ENCODE assay signal across 22 cellular contexts in genomic region chr3:42665050-42665878, GRCh38. TPM values are rescaled to one million over a fixed set of nuclear protein-coding genes. Genes with fewer than 3 reads are reported as not detected.
A peak's percentile ranks its signal among the peaks of the same experiment; 100 is the strongest.
DNase-seq lines count a peak whose midpoint lies in the region; ATAC-seq and TF ChIP-seq lines count a peak whose summit lies in the region.
"Had no signal": no experiment of that assay in that cellular context is flagged by ENCODE, and none has a peak within 500 bp of the region (broad histone marks: within the 10 kb centered on the region; RNA-seq: fewer than 3 reads in every experiment).

No MANE protein-coding gene starts in this region.

- no peak overlapping the region for H3K9ac ChIP-seq in IMR-90 (ENCODE audit: low read depth, low read length)

- no peak overlapping the region for H2AK5ac ChIP-seq in IMR-90 (ENCODE audit: low read depth, low read length)

- no peak overlapping the region for H3K4me2 ChIP-seq in IMR-90 (ENCODE audit: low read depth, low read length)

- H3K4me3 ChIP-seq in IMR-90 (ENCODE audit: insufficient read depth, low read depth, low read length) (no peak overlapping the region), thoracic aorta (no peak overlapping the region)

- in situ Hi-C loops in IMR-90 (cut with MboI; ENCODE audit: low sequenced_read_pairs): no loop called here

- H3K9me3 ChIP-seq in IMR-90 (ENCODE audit: control insufficient read depth, insufficient read depth, low read length) (no peaks in the 10 kb centered on the region; the same call in 1 of the 2 replicates), thoracic aorta (no peaks in the 10 kb centered on the region)

- CTCF ChIA-PET in IMR-90 (lab: Yijun Ruan, JAX): no interaction called here

- WGBS in IMR-90 (ENCODE audit: extremely low coverage in 2 of 2, insufficient read length in 1 of 2), 2 experiments: no CpG with 5 or more reads among the region's 15 CpGs

- peak overlapping the region; percentile 9 for H2AK9ac ChIP-seq in IMR-90 (replicated peaks; ENCODE audit: low read depth, low read length, poor library complexity)

- H2AFZ ChIP-seq in IMR-90 (replicated peaks; ENCODE audit: low read length, poor library complexity): no peak overlapping the region

- no peak overlapping the region for H4K91ac ChIP-seq in IMR-90 (ENCODE audit: insufficient read depth, low read depth, low read length)

- H3K23ac ChIP-seq in IMR-90 (ENCODE audit: low read depth, low read length): no peak overlapping the region

- no peak overlapping the region for H4K8ac ChIP-seq in IMR-90 (ENCODE audit: low read depth in 2 of 2, low read length in 2 of 2)

- H3K27me3 ChIP-seq in IMR-90 (ENCODE audit: control insufficient read depth, insufficient read depth, low read length) (peaks cover 5% of the 10 kb centered on the region; the same call in 1 of the 2 replicates), thoracic aorta (replicated peaks; ENCODE audit: insufficient read depth) (no peaks in the 10 kb centered on the region)

- TSS peak; percentile 27 for BruUV-seq in IMR-90 (replicated peaks; lab: Mats Ljungman, UMichigan)

- H3K9me1 ChIP-seq in IMR-90 (ENCODE audit: insufficient read depth, low read length): peaks cover 9% of the 10 kb centered on the region; the same call in 1 of the 2 replicates

- no peak overlapping the region for H2BK5ac ChIP-seq in IMR-90 (ENCODE audit: low read depth, low read length, poor library complexity, severe bottlenecking)

- peaks cover 10% of the 10 kb centered on the region for H4K20me1 ChIP-seq in IMR-90 (ENCODE audit: insufficient read depth, low read length)

- H3K4ac ChIP-seq in IMR-90 (ENCODE audit: low read depth, low read length): no peak overlapping the region

- H3K56ac ChIP-seq in IMR-90 (ENCODE audit: extremely low read depth, insufficient read depth, low read length): no peak overlapping the region

- no peak overlapping the region for H2BK15ac ChIP-seq in IMR-90 (ENCODE audit: low read depth, low read length)

- no peak overlapping the region for H3K14ac ChIP-seq in IMR-90 (replicated peaks; ENCODE audit: low read depth, low read length)

- H2BK20ac ChIP-seq in IMR-90 (ENCODE audit: low read depth, low read length): no peak overlapping the region

- POLR2A ChIA-PET in IMR-90 (lab: Charles Lee; ENCODE audit: unreplicated experiment): no interaction called here

- H3K79me1 ChIP-seq in IMR-90 (ENCODE audit: low read depth in 1 of 2, low read length in 2 of 2): peaks cover 0 to 10% of the 10 kb centered on the region in 2 experiments; a peak in 2 of 4 replicates

- intact Hi-C loops in cardiac septum (cut with DNase I): no loop called here
- intact Hi-C loops in Right ventricle myocardium inferior (cut with DNase I): no loop called here
- intact Hi-C loops in IMR-90 (cut with micrococcal nuclease): no loop called here

- H3K18ac ChIP-seq in IMR-90 (ENCODE audit: low read depth, low read length): no peak overlapping the region

- DNase-seq in cardiac septum (ENCODE audit: low spot score) (peak; percentile 70), Right ventricle myocardium inferior (ENCODE audit: missing footprints) (no peak), IMR-90 (no peak), islet precursor cell (peak; percentile 43), thoracic aorta (ENCODE audit: low spot score) (no peak), NCI-H2107 (lab: John Stamatoyannopoulos, UW) (no peak), C1 segment of cervical spinal cord (lab: John Stamatoyannopoulos, UW) (no peak)
- DNase-seq in activated CD4-positive, alpha-beta T cell treated with anti-CD3 and anti-CD28 coated beads for 48 hours: no peak
- DNase-seq: dermis blood vessel endothelial cell; EL; KBM-7; natural killer cell; NCI-H2029 treated with DMSO at 0.1 percent for 48 hours; NCI-H748 treated with DMSO at 0.1 percent for 48 hours; OCI-M1; stimulated activated naive CD4-positive, alpha-beta T cell had no signal

- ATAC-seq in Right ventricle myocardium inferior: no peak
- ATAC-seq in IMR-90 (ENCODE audit: low read depth): no peak
- ATAC-seq in thoracic aorta (ENCODE audit: insufficient number of reproducible peaks, low FRiP score, low read depth): no peak
- ATAC-seq: activated CD4-positive, CD25-positive, alpha-beta regulatory T cell treated with anti-CD3 and anti-CD28 coated beads, Interleukin-2, amount 50 U/mL, for 24 hours; natural killer cell had no signal

- H3K27ac ChIP-seq in IMR-90 (ENCODE audit: insufficient read depth, low read length): no peak overlapping the region
- peak overlapping the region; percentile 66 to 77 for H3K27ac ChIP-seq in thoracic aorta

- H2BK120ac ChIP-seq in IMR-90 (ENCODE audit: low read depth, low read length): no peak overlapping the region

- H3K36me3 ChIP-seq in IMR-90 (ENCODE audit: control insufficient read depth, insufficient read depth, low read length) (peaks cover 10% of the 10 kb centered on the region; the same call in 1 of the 2 replicates), thoracic aorta (no peaks in the 10 kb centered on the region)

- no peak overlapping the region for H4K5ac ChIP-seq in IMR-90 (ENCODE audit: low read depth, low read length)

- H3K4me1 ChIP-seq in IMR-90 (ENCODE audit: control insufficient read depth, insufficient read depth, low read length) (no peaks in the 10 kb centered on the region; the same call in 1 of the 2 replicates), thoracic aorta (ENCODE audit: control insufficient read depth in 1 of 2, low read depth in 2 of 2) (peaks cover 20 to 37% of the 10 kb centered on the region in 2 donors)

- dilution Hi-C loops in IMR-90 (cut with HindIII; ENCODE audit: low sequenced_read_pairs, unreplicated experiment): no loop called here

- no peak for TF ChIP-seq CTCF in IMR-90 (conservative IDR thresholded peaks at IDR 0.05; ENCODE audit: low read depth, low read length)
- TF ChIP-seq CTCF in thoracic aorta (IDR thresholded peaks at IDR 0.05): no peak

- TF ChIP-seq RAD21 in IMR-90 (IDR thresholded peaks at IDR 0.05; ENCODE audit: low read length): no peak

- no peak for TF ChIP-seq POLR2A in IMR-90 (IDR thresholded peaks at IDR 0.05; ENCODE audit: low read depth, low read length)

TF ChIP-seq in IMR-90, 13 proteins besides CTCF, POLR2A, EP300 and RAD21:
- no peak for TF ChIP-seq SMC3 (IDR thresholded peaks at IDR 0.05; ENCODE audit: low read depth, low read length)
- TF ChIP-seq CHD1 (IDR thresholded peaks at IDR 0.05; ENCODE audit: low read depth, low read length): no peak
- TF ChIP-seq NFE2L2 (IDR thresholded peaks at IDR 0.05; ENCODE audit: low read depth, low read length): no peak
- TF ChIP-seq BHLHE40 (IDR thresholded peaks at IDR 0.05; ENCODE audit: low read depth, low read length): no peak
- no peak for TF ChIP-seq RCOR1 (IDR thresholded peaks at IDR 0.05; ENCODE audit: insufficient replicate concordance, low read length)
- no peak for TF ChIP-seq MXI1 (IDR thresholded peaks at IDR 0.05; ENCODE audit: borderline replicate concordance, low read depth, low read length)

RNA-seq across cellular contexts. Expression of gene ZBTB47, which starts 11.8 kb away (rescaled TPM):
- total RNA-seq in cardiac septum: 202 TPM
- 80.2 TPM for total RNA-seq in Right ventricle myocardium inferior
- total RNA-seq in IMR-90 (2012; rRNA removed): 9.7 and 10.9 TPM in 2 replicates
- 16.8 and 17.3 TPM in 2 replicates for polyA plus RNA-seq in IMR-90 (2012; rRNA removed)
- polyA plus RNA-seq in IMR-90 (2012; cell fraction: cytosol; rRNA removed): 7.1 and 19.6 TPM in 2 replicates
- 23.6 and 53.1 TPM in 2 replicates for polyA plus RNA-seq in IMR-90 (2012; cell fraction: nucleus; rRNA removed; ENCODE audit: low replicate concordance)
- 100 to 1,000 TPM in 1 of 2 donors, 10 to 100 TPM in 1; 84.2 to 108 TPM for total RNA-seq in thoracic aorta

RNA-seq across cellular contexts. Expression of gene KLHL40, which starts 20.1 kb away (rescaled TPM):
- total RNA-seq in cardiac septum: 0.57 TPM
- not detected for total RNA-seq in Right ventricle myocardium inferior
- not detected in 2 replicates for total RNA-seq in IMR-90 (2012; rRNA removed)
- not detected in 2 replicates for polyA plus RNA-seq in IMR-90 (2012; rRNA removed)
- polyA plus RNA-seq in IMR-90 (2012; cell fraction: cytosol; rRNA removed): not detected in 2 replicates
- not detected in 2 replicates for polyA plus RNA-seq in IMR-90 (2012; cell fraction: nucleus; rRNA removed; ENCODE audit: low replicate concordance)
- total RNA-seq in thoracic aorta: not detected
- total RNA-seq: glomerular endothelial cell, natural killer cell, pulmonary artery endothelial cell, SK-MEL-5, ureter had no signal
- polyA plus RNA-seq: AG04450 had no signal

RNA-seq across cellular contexts. Expression of gene HHATL, which starts 37.3 kb away (rescaled TPM):
- 505 TPM for total RNA-seq in cardiac septum
- 440 TPM for total RNA-seq in Right ventricle myocardium inferior
- total RNA-seq in IMR-90 (2012; rRNA removed): not detected in 2 replicates
- not detected in 2 replicates for polyA plus RNA-seq in IMR-90 (2012; rRNA removed)
- polyA plus RNA-seq in IMR-90 (2012; cell fraction: cytosol; rRNA removed): not detected in 2 replicates
- not detected in 2 replicates for polyA plus RNA-seq in IMR-90 (2012; cell fraction: nucleus; rRNA removed; ENCODE audit: low replicate concordance)
- not detected for total RNA-seq in thoracic aorta
- total RNA-seq: dermis blood vessel endothelial cell, glomerular endothelial cell, natural killer cell, pulmonary artery endothelial cell, SK-MEL-5 had no signal
- polyA plus RNA-seq: AG04450 had no signal

Comparison
In these comparisons a context has a peak if more than half of its experiments do, and no peak if none do; other contexts are left out.
1. DNase-seq: peak in cardiac septum (single experiment) and islet precursor cell (single experiment); none in Right ventricle myocardium inferior (single experiment), IMR-90 (single experiment), thoracic aorta (single experiment), NCI-H2107 (single experiment), activated CD4-positive, alpha-beta T cell treated with anti-CD3 and anti-CD28 coated beads for 48 hours (single experiment) and C1 segment of cervical spinal cord (0 of 14).
2. RNA of gene HHATL, which starts 37.3 kb away (total RNA-seq): 505 TPM in cardiac septum (single experiment) and 440 TPM in Right ventricle myocardium inferior (single experiment); not detected in IMR-90 and not detected in thoracic aorta; every median in the first group is over 100 times any median in the second.